ENCODE assay signal across 8 cellular contexts in the genomic region with DNA sequence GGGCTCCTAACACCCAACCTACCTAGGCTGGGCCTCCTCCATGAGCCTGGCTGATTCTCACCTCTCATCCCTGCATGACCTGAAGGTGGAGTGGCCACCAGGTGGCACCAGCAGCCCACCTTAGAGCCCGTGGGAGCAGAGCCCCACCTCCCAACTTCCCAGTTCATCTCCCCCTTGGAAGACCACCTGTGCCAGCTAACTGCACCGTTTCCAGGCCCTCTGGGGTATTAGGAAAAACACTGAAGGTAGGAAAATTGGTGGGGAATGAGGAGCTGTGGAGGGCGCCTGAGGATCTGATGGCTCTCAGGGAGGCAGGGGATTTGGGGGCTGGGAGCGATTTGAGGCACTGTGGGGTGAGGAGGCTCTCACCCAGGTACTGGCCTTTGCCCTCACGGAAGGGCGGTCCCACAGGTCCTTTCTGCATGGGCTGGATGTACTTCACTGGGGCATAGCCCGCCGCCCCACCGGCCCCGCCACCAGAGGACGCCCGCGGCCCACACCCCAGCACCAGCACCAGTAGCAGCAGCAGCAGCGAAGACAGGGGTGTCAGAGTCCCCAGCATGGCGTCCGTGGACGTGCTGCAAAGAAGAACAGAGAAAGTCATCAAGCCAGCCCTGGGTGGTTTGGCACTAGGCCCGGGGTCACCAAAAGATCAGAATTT. TPM values are rescaled to one million over a fixed set of nuclear protein-coding genes. Genes with fewer than 3 reads are reported as not detected.
DNase-seq lines count a peak whose midpoint lies in the region; ATAC-seq, FAIRE-seq and TF ChIP-seq lines count a peak whose summit lies in the region.

No MANE protein-coding gene starts in this region.

- TF ChIP-seq EP300 in gastroesophageal sphincter (IDR thresholded peaks at IDR 0.05) (no peak), transverse colon (IDR thresholded peaks at IDR 0.05; ENCODE audit: low read depth) (no peak)

- 0 out of 2 replicates have a peak, but pooled peaks cover 3% of the 10 kb centered on the region for H4K20me1 ChIP-seq in DND-41 (ENCODE audit: insufficient read depth, low read length)

- in situ Hi-C loops in transverse colon (cut with MboI; ENCODE audit: low pct_ligation_motif_present in 1 of 4, low pct_unique_long_range_greater_than_20kb in 1 of 4, low sequenced_read_pairs in 3 of 4): loop anchor here in 3 of 4 donors (10.0 to 25.0 kb wide), 5 partner anchors 85 to 312 kb away; no protein-coding TSS in a partner anchor

- no peak for FAIRE-seq in pancreas (lab: Jason Lieb, UNC)

- peaks cover 8% of the 10 kb centered on the region for H3K36me3 ChIP-seq in DND-41 (ENCODE audit: insufficient read depth, low read length)
- H3K36me3 ChIP-seq in gastroesophageal sphincter: peaks cover 0 to 27% of the 10 kb centered on the region in 2 donors
- no peaks in the 10 kb centered on the region for H3K36me3 ChIP-seq in pancreas
- H3K36me3 ChIP-seq in transverse colon: peaks cover 0 to 5% (median 0%) of the 10 kb centered on the region in 4 donors

- H3K27me3 ChIP-seq in DND-41 (ENCODE audit: insufficient read depth, low read length, poor library complexity) (no peaks in the 10 kb centered on the region), gastroesophageal sphincter (no peaks in the 10 kb centered on the region), pancreas (no peaks in the 10 kb centered on the region), transverse colon (no peaks in the 10 kb centered on the region)

- H3K27ac ChIP-seq in DND-41 (ENCODE audit: low read length) (no peak overlapping the region), gastroesophageal sphincter (peak overlapping the region in 2 of 4 donors; percentile 3 to 30), pancreas (no peak overlapping the region), transverse colon (no peak overlapping the region)

- TF ChIP-seq POLR2A in gastroesophageal sphincter (IDR thresholded peaks at IDR 0.05): no peak
- TF ChIP-seq POLR2A in transverse colon (IDR thresholded peaks at IDR 0.05): no peak

- H3K4me3 ChIP-seq in DND-41 (ENCODE audit: low read depth in 1 of 2, low read length in 2 of 2) (no peak overlapping the region), gastroesophageal sphincter (no peak overlapping the region), pancreas (no peak overlapping the region), transverse colon (no peak overlapping the region)

- H3K9ac ChIP-seq in DND-41 (ENCODE audit: low read depth, low read length): no peak overlapping the region

- DNase-seq in DND-41: peak; percentile 80
- peak; percentile 23 for DNase-seq in KG1 (lab: John Stamatoyannopoulos, UW)
- DNase-seq in SK-N-DZ (ENCODE audit: low spot score): peak; percentile 77
- peak; percentile 68 for DNase-seq in activated gamma-delta T cell treated with anti-CD3 and anti-CD28 coated beads, Interleukin-2, amount 50 U/mL, for 16 hours (ENCODE audit: low read depth)
- DNase-seq in pancreas: peak; percentile 61 to 91 (median 84)
- peak; percentile 84 for DNase-seq in transverse colon

- H3K9me3 ChIP-seq in DND-41 (ENCODE audit: insufficient read depth, low read length, severe bottlenecking) (no peaks in the 10 kb centered on the region), gastroesophageal sphincter (no peaks in the 10 kb centered on the region), pancreas (no peaks in the 10 kb centered on the region), transverse colon (no peaks in the 10 kb centered on the region)

- peak overlapping the region; percentile 61; the same call in 1 of the 2 replicates for H2AFZ ChIP-seq in DND-41 (ENCODE audit: low read depth, low read length)

- H3K4me2 ChIP-seq in DND-41 (ENCODE audit: insufficient read depth, low read length): no peak overlapping the region

- TF ChIP-seq CTCF in DND-41 (IDR thresholded peaks at IDR 0.05; ENCODE audit: borderline replicate concordance, extremely low read depth, low read length, poor library complexity, severe bottlenecking) (peak; percentile 97), gastroesophageal sphincter (IDR thresholded peaks at IDR 0.05) (peak in 3 of 4 experiments; percentile 84 to 88 (median 85)), pancreas (IDR thresholded peaks at IDR 0.05) (peak; percentile 59 to 81 (median 76)), transverse colon (IDR thresholded peaks at IDR 0.05) (peak; percentile 77 to 93 (median 86))

- H3K4me1 ChIP-seq in DND-41 (ENCODE audit: insufficient read depth, low read length) (peaks cover 5% of the 10 kb centered on the region; the same call in 1 of the 2 replicates), gastroesophageal sphincter (peaks cover 0 to 18% (median 5%) of the 10 kb centered on the region in 3 donors), pancreas (no peaks in the 10 kb centered on the region), transverse colon (peaks cover 0 to 8% (median 3%) of the 10 kb centered on the region in 4 donors)

- intact Hi-C loops in pancreas (cut with DNase I): loop anchor here in 2 of 3 donors (5.0 to 10.0 kb wide), 6 partner anchors 85 to 325 kb away; no protein-coding TSS in a partner anchor
- intact Hi-C loops in transverse colon (cut with DNase I; ENCODE audit: low total_unique reads): loop anchor here (2.0 to 5.0 kb wide), 2 partner anchors 35 to 322 kb away; no protein-coding TSS in a partner anchor

- no peaks in the 10 kb centered on the region for H3K79me2 ChIP-seq in DND-41 (ENCODE audit: insufficient read depth, low read length)

- WGBS in gastroesophageal sphincter (ENCODE audit: low coverage in 1 of 2), 2 donors: 10 to 19% methylated on average over 6 to 7 of the region's 18 CpGs
- 19 to 24% methylated on average over 16 to 18 of the region's 18 CpGs for WGBS in pancreas, 2 donors
- WGBS in transverse colon (ENCODE audit: low coverage in 1 of 2), 2 donors: 30% methylated on average over 18 of the region's 18 CpGs; no CpG with 5 or more reads in 1 of the 2 donors

- peak; percentile 91 for ATAC-seq in DND-41 (ENCODE audit: insufficient read depth, low read depth)
- peak; percentile 71 for ATAC-seq in gastroesophageal sphincter
- ATAC-seq in pancreas: peak; percentile 81 to 96 (median 93)
- no peak for ATAC-seq in GM18498 (IDR thresholded peaks at IDR 0.05; ENCODE audit: unreplicated experiment)

RNA-seq across cellular contexts. Expression of gene ADPRS, which starts 11.1 kb away (rescaled TPM):
- polyA plus RNA-seq in SK-N-DZ (2014; cell fraction: cytosol; rRNA removed): 51.0 and 56.2 TPM in 2 replicates
- 32.6 and 39.6 TPM in 2 replicates for polyA plus RNA-seq in SK-N-DZ (2014; cell fraction: nucleus; rRNA removed)
- 10 to 100 TPM; 23.8 to 43.4 (median 32.6) TPM for total RNA-seq in gastroesophageal sphincter
- 10 to 100 TPM in 2 of 6 donors, 1 to 10 TPM in 4; 6.1 to 13.2 (median 8.4) TPM for total RNA-seq in pancreas
- 10 to 100 TPM; 14.9 to 28.8 TPM for polyA plus RNA-seq in pancreas
- 10 to 100 TPM; 18.3 to 41.8 (median 28.6) TPM for total RNA-seq in transverse colon

RNA-seq across cellular contexts. Expression of gene TEKT2, which starts 15.9 kb away (rescaled TPM):
- polyA plus RNA-seq in SK-N-DZ (2014; cell fraction: cytosol; rRNA removed): 0.38 and 1.5 TPM in 2 replicates
- 2.4 and 7.1 TPM in 2 replicates for polyA plus RNA-seq in SK-N-DZ (2014; cell fraction: nucleus; rRNA removed)
- under 1 TPM in 1 of 4 donors, not detected in 3; 0.73 TPM for total RNA-seq in gastroesophageal sphincter
- total RNA-seq in pancreas: 1 to 10 TPM; 1.3 to 2.7 (median 1.6) TPM
- 10 to 100 TPM in 1 of 2 donors, 1 to 10 TPM in 1; 6.5 to 17.6 TPM for polyA plus RNA-seq in pancreas
- not detected for total RNA-seq in transverse colon

RNA-seq across cellular contexts. Expression of gene COL8A2, which starts 25.2 kb away (rescaled TPM):
- 0.23 and 0.29 TPM in 2 replicates for polyA plus RNA-seq in SK-N-DZ (2014; cell fraction: cytosol; rRNA removed)
- 0.65 and 1.1 TPM in 2 replicates for polyA plus RNA-seq in SK-N-DZ (2014; cell fraction: nucleus; rRNA removed)
- total RNA-seq in gastroesophageal sphincter: 10 to 100 TPM; 43.3 to 57.8 (median 50.6) TPM
- total RNA-seq in pancreas: 1 to 10 TPM in 2 of 6 donors, under 1 TPM in 4; 0.12 to 3.3 (median 0.34) TPM
- under 1 TPM; 0.31 to 0.42 TPM for polyA plus RNA-seq in pancreas
- total RNA-seq in transverse colon: 1 to 10 TPM; 1.2 to 5.4 (median 1.7) TPM

RNA-seq across cellular contexts. Expression of gene TRAPPC3, which starts 49.5 kb away (rescaled TPM):
- polyA plus RNA-seq in SK-N-DZ (2014; cell fraction: cytosol; rRNA removed): 83.0 and 86.0 TPM in 2 replicates
- polyA plus RNA-seq in SK-N-DZ (2014; cell fraction: nucleus; rRNA removed): 36.5 and 37.1 TPM in 2 replicates
- total RNA-seq in gastroesophageal sphincter (100 to 1,000 TPM; 102 to 166 (median 129) TPM), pancreas (10 to 100 TPM; 24.6 to 29.5 (median 27.0) TPM), transverse colon (100 to 1,000 TPM in 3 of 4 donors, 10 to 100 TPM in 1; 54.6 to 165 (median 105) TPM)
- polyA plus RNA-seq in pancreas: 10 to 100 TPM; 21.8 to 41.5 TPM

RNA-seq across cellular contexts. Expression of gene MAP7D1, which starts 56.1 kb away (rescaled TPM):
- polyA plus RNA-seq in SK-N-DZ (2014; cell fraction: cytosol; rRNA removed): 68.3 and 73.9 TPM in 2 replicates
- 67.3 and 84.8 TPM in 2 replicates for polyA plus RNA-seq in SK-N-DZ (2014; cell fraction: nucleus; rRNA removed)
- 100 to 1,000 TPM; 147 to 243 (median 172) TPM for total RNA-seq in gastroesophageal sphincter
- total RNA-seq in pancreas: 10 to 100 TPM; 12.5 to 39.3 (median 15.8) TPM
- 10 to 100 TPM; 26.4 to 36.0 TPM for polyA plus RNA-seq in pancreas
- total RNA-seq in transverse colon: 100 to 1,000 TPM in 1 of 4 donors, 10 to 100 TPM in 3; 74.3 to 187 (median 86.0) TPM

Comparison
In these comparisons a context has a peak if more than half of its experiments do, and no peak if none do; other contexts are left out.
1. DNase-seq: peak in every context shown above with its lines; median percentile 84 in pancreas; 84 in transverse colon; 80 in DND-41; 77 in SK-N-DZ; 68 in activated gamma-delta T cell treated with anti-CD3 and anti-CD28 coated beads, Interleukin-2, amount 50 U/mL, for 16 hours; 23 in KG1.
2. RNA of gene COL8A2, which starts 25.2 kb away (total RNA-seq): 43.3 to 57.8 TPM in gastroesophageal sphincter; 1.2 to 5.4 TPM in transverse colon and 0.12 to 3.3 TPM in pancreas; every median in the first group is over 4 times any median in the second.
3. Peak in every context shown above with its lines, with median percentiles within 50 percentile points of each other: CTCF ChIP-seq.